8 cellular contexts compared by ENCODE assay signal in the genomic region with DNA sequence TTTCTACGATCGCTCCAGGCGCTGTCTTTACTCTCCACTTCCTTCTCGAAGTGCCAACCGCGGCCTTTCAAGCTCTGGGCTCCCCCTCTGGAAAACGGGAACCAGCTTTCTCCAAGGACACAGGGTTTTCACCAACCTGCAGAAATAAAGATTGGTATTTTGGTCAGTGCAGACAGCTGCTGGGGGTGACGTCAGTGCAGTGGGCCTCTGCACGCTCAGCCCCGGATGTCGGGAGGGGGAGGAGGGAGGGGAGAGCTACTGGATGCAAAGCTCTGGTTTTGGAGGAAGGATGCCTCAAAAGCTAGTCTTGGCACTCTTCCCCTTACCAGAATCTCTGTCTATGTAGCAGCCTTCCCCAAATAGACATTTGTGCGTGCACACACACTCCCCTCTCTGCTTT. TPM values are rescaled to one million over a fixed set of nuclear protein-coding genes. Genes with fewer than 3 reads are reported as not detected.
DNase-seq lines count a peak whose midpoint lies in the region; ATAC-seq lines count a peak whose summit lies in the region.

No MANE protein-coding gene starts in this region.

- in situ Hi-C loops in KBM-7 (cut with MboI; ENCODE audit: low pct_unique_long_range_greater_than_20kb, low sequenced_read_pairs): no loop called here

- no peak overlapping the region for H3K4me3 Mint-ChIP-seq in activated T-cell treated with anti-CD3 and anti-CD28 coated beads, Interleukin-2, amount 50 U/mL, for 72 hours

- DNase-seq in NCI-H146 (lab: John Stamatoyannopoulos, UW) (peak; percentile 46), NCI-H146 treated with DMSO at 0.1 percent for 48 hours (lab: John Stamatoyannopoulos, UW; ENCODE audit: unreplicated experiment) (no peak), KBM-7 (peak; percentile 78), hippocampal formation (lab: John Stamatoyannopoulos, UW) (peak; percentile 29 to 44), GOT3 (lab: John Stamatoyannopoulos, UW) (no peak), retina (no peak)
- peak; percentile 26 to 32 for DNase-seq in activated T-cell treated with anti-CD3 and anti-CD28 coated beads, Interleukin-2, amount 50 U/mL, for 72 hours

- H3K36me3 Mint-ChIP-seq in activated T-cell treated with anti-CD3 and anti-CD28 coated beads, Interleukin-2, amount 50 U/mL, for 72 hours (ENCODE audit: insufficient read depth in 2 of 2): no peaks in the 10 kb centered on the region

- H3K27me3 Mint-ChIP-seq in activated T-cell treated with anti-CD3 and anti-CD28 coated beads, Interleukin-2, amount 50 U/mL, for 72 hours (ENCODE audit: low read depth): peaks cover 45% of the 10 kb centered on the region

- H3K9me3 Mint-ChIP-seq in activated T-cell treated with anti-CD3 and anti-CD28 coated beads, Interleukin-2, amount 50 U/mL, for 72 hours: no peaks in the 10 kb centered on the region

- peaks cover 19% of the 10 kb centered on the region for H3K4me1 Mint-ChIP-seq in activated T-cell treated with anti-CD3 and anti-CD28 coated beads, Interleukin-2, amount 50 U/mL, for 72 hours (ENCODE audit: low read depth)

- H3K27ac Mint-ChIP-seq in activated T-cell treated with anti-CD3 and anti-CD28 coated beads, Interleukin-2, amount 50 U/mL, for 72 hours: no peak overlapping the region

- ATAC-seq in GM21619 (IDR thresholded peaks at IDR 0.05; ENCODE audit: unreplicated experiment): peak; percentile 89
- peak; percentile 56 to 66 for ATAC-seq in activated T-cell treated with anti-CD3 and anti-CD28 coated beads, Interleukin-2, amount 50 U/mL, for 72 hours (replicated peaks in 1 of 2)

RNA-seq across cellular contexts. Expression of a gene that starts 19.9 kb away (rescaled TPM):
- under 1 TPM in 1 of 2 donors, not detected in 1; 0.12 TPM for total RNA-seq in activated T-cell treated with anti-CD3 and anti-CD28 coated beads, Interleukin-2, amount 50 U/mL, for 72 hours

RNA-seq across cellular contexts. Expression of a gene that starts 49.4 kb away (rescaled TPM):
- 10 to 100 TPM; 10.0 to 10.4 TPM for total RNA-seq in activated T-cell treated with anti-CD3 and anti-CD28 coated beads, Interleukin-2, amount 50 U/mL, for 72 hours

Comparison
In these comparisons a context has a peak if more than half of its experiments do, and no peak if none do; other contexts are left out.
1. DNase-seq: peak in NCI-H146 (single experiment), KBM-7 (single experiment), activated T-cell treated with anti-CD3 and anti-CD28 coated beads, Interleukin-2, amount 50 U/mL, for 72 hours (2 of 2) and hippocampal formation (2 of 2); none in NCI-H146 treated with DMSO at 0.1 percent for 48 hours (single experiment), GOT3 (single experiment) and retina (single experiment).